ENCODE assay signal across 8 cellular contexts in genomic region chr17:43694081-43694870, GRCh38. TPM values are rescaled to one million over a fixed set of nuclear protein-coding genes. Genes with fewer than 3 reads are reported as not detected.
A peak's percentile ranks its signal among the peaks of the same experiment; 100 is the strongest.
DNase-seq lines count a peak whose midpoint lies in the region; ATAC-seq and TF ChIP-seq lines count a peak whose summit lies in the region.

No MANE protein-coding gene starts in this region.

- no peaks in the 10 kb centered on the region for H3K27me3 ChIP-seq in ascending aorta

- no peak overlapping the region for H3K4me3 ChIP-seq in ascending aorta

- H3K36me3 ChIP-seq in ascending aorta = no peaks in the 10 kb centered on the region

- intact Hi-C loops in ascending aorta (cut with DNase I) (loop anchor here (1.0 to 5.0 kb wide), 2 partner anchors 66 to 153 kb away; partner anchors contain the start of gene CD300LG), sciatic nerve (cut with DNase I) (no loop called here)

- H3K9me3 ChIP-seq in ascending aorta = no peaks in the 10 kb centered on the region

- H3K27ac ChIP-seq in ascending aorta = no peak overlapping the region

- peaks cover 8 to 46% of the 10 kb centered on the region in 2 donors for H3K4me1 ChIP-seq in ascending aorta

- DNase-seq in 8988T (peak; percentile 32), GM19238 (ENCODE audit: insufficient read length, low spot score) (peak; percentile 56), NCI-H187 (lab: John Stamatoyannopoulos, UW) (peak; percentile 46 to 68), T-helper 22 cell (ENCODE audit: low read depth) (peak; percentile 44), ascending aorta (ENCODE audit: low spot score in 2 of 2) (peak in 1 of 2 donors; percentile 87), hepatic stellate cell (ENCODE audit: low spot score) (peak; percentile 66), sciatic nerve (ENCODE audit: low spot score) (peak; percentile 82)

- peak; percentile 87 for ATAC-seq in sciatic nerve
- no peak for ATAC-seq in GM19455 (IDR thresholded peaks at IDR 0.05; ENCODE audit: unreplicated experiment)

- peak; percentile 90 to 96 (median 96) for TF ChIP-seq CTCF in ascending aorta (IDR thresholded peaks at IDR 0.05)

RNA-seq across cellular contexts. Expression of gene MEOX1, which starts 32.6 kb away (rescaled TPM):
- total RNA-seq in ascending aorta (17.8 TPM), sciatic nerve (19.5 TPM)
